In the genomic region with DNA sequence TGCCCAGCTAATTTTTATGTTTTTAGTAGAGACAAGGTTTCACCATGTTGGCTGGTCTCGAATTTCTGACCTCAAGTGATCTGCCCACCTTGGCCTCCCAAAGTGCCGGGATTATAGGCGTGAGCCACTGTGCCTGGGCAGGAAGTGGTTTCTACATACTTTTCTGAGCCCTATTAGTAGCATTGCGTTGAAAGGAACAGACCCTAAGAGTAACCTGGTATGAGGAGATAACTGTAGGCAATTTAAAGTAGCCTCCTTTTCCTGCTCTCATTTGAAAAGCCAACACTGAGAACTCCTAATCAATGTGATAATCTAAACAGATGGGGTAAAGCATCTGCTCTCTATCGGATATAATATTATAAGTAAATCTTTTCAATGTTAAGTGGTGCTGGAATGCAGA, we compare ENCODE assay signal across 23 cellular contexts.
"Had no signal": no experiment of that assay in that cellular context is flagged by ENCODE, and none has a peak within 500 bp of the region (broad histone marks: within the 10 kb centered on the region; RNA-seq: fewer than 3 reads in every experiment).

No MANE protein-coding gene starts in this region.

- H3K4me1 ChIP-seq: esophagus squamous epithelium, parathyroid adenoma, suprapubic skin had no signal

- H3K27me3 Mint-ChIP-seq: activated naive CD8-positive, alpha-beta T cell treated with anti-CD3 and anti-CD28 coated beads, Interleukin-2, amount 10 ng/mL, durations not matched to agents 7 days and 5 days; naive B cell had no signal

- H3K9me3 Mint-ChIP-seq: activated naive CD8-positive, alpha-beta T cell treated with anti-CD3 and anti-CD28 coated beads, Interleukin-2, amount 10 ng/mL, durations not matched to agents 7 days and 5 days; activated T-cell treated with anti-CD3 and anti-CD28 coated beads, Interleukin-2, amount 50 U/mL, for 4 hours; activated T-helper 2 cell treated with anti-CD3 and anti-CD28 coated beads, Interferon-gamma antibody, Interleukin-2, Interleukin-4, amounts not matched to agents 10 μg/mL and 5 μg/mL and 100 μg/mL, durations not matched to agents 14 hours and 24 hours and 36 hours; endodermal cell; naive B cell had no signal

- H3K27ac ChIP-seq: esophagus squamous epithelium, gastroesophageal sphincter, heart left ventricle, parathyroid adenoma, suprapubic skin, transverse colon had no signal

- H3K27ac Mint-ChIP-seq: activated naive CD8-positive, alpha-beta T cell treated with anti-CD3 and anti-CD28 coated beads, Interleukin-2, amount 10 ng/mL, durations not matched to agents 7 days and 5 days; activated T-helper 2 cell treated with anti-CD3 and anti-CD28 coated beads, Interferon-gamma antibody, Interleukin-2, Interleukin-4, amounts not matched to agents 10 μg/mL and 5 μg/mL and 100 μg/mL, durations not matched to agents 14 hours and 24 hours and 36 hours; endodermal cell had no signal

- DNase-seq: activated CD4-positive, alpha-beta T cell treated with anti-CD3 and anti-CD28 coated beads for 48 hours; activated CD8-positive, alpha-beta memory T cell treated with anti-CD3 and anti-CD28 coated beads, Interleukin-2, amount 50 U/mL, for 48 hours; activated naive CD4-positive, alpha-beta T cell; activated naive CD8-positive, alpha-beta T cell treated with anti-CD3 and anti-CD28 coated beads, Interleukin-2, amount 10 ng/mL, durations not matched to agents 7 days and 5 days; activated T-cell treated with anti-CD3 and anti-CD28 coated beads, Interleukin-2, amount 50 U/mL, for 4 hours; amygdala; cerebellar nuclear complex; cortex of kidney; endodermal cell; esophagus squamous epithelium; heart left ventricle; left colon; naive B cell; nucleus accumbens; right cardiac atrium; stimulated activated CD4-positive, alpha-beta T cell treated with anti-CD3 and anti-CD28 coated beads, Interleukin-4, amount 100 ng/mL, for 24 hours; stimulated activated naive CD8-positive, alpha-beta T cell treated with anti-CD3 and anti-CD28 coated beads, Interleukin-15, Interleukin-2, amounts not matched to agents 100 U/mL and 50 U/mL, for 24 hours; T-helper 9 cell; transverse colon had no signal

- H3K27me3 ChIP-seq: esophagus squamous epithelium, gastroesophageal sphincter, heart left ventricle, suprapubic skin, transverse colon had no signal

- ATAC-seq: activated T-cell treated with anti-CD3 and anti-CD28 coated beads, Interleukin-2, amount 50 U/mL, for 4 hours; gastroesophageal sphincter; heart left ventricle; left colon; right cardiac atrium; stimulated activated naive CD8-positive, alpha-beta T cell treated with anti-CD3 and anti-CD28 coated beads, Interleukin-15, Interleukin-2, amounts not matched to agents 100 U/mL and 50 U/mL, for 24 hours had no signal

- H3K4me3 Mint-ChIP-seq: activated naive CD8-positive, alpha-beta T cell treated with anti-CD3 and anti-CD28 coated beads, Interleukin-2, amount 10 ng/mL, durations not matched to agents 7 days and 5 days; activated T-cell treated with anti-CD3 and anti-CD28 coated beads, Interleukin-2, amount 50 U/mL, for 4 hours; endodermal cell had no signal

- H3K4me3 ChIP-seq: esophagus squamous epithelium, gastroesophageal sphincter, heart left ventricle, suprapubic skin, transverse colon had no signal

- H3K9me3 ChIP-seq: esophagus squamous epithelium, gastroesophageal sphincter, heart left ventricle, suprapubic skin, transverse colon had no signal
